In genomic region chr16:12062343-12063003, GRCh38 we compare ENCODE assay signal across 9 cellular contexts.
DNase-seq lines count a peak whose midpoint lies in the region; ATAC-seq and TF ChIP-seq lines count a peak whose summit lies in the region.
"Had no signal": no experiment of that assay in that cellular context is flagged by ENCODE, and none has a peak within 500 bp of the region (broad histone marks: within the 10 kb centered on the region; RNA-seq: fewer than 3 reads in every experiment).

No MANE protein-coding gene starts in this region.

- no peaks in the 10 kb centered on the region for H3K9me3 Mint-ChIP-seq in CD14-positive monocyte

- H3K27me3 ChIP-seq in PC-3 (ENCODE audit: low read length) (no peaks in the 10 kb centered on the region), parathyroid adenoma (ENCODE audit: control insufficient read depth, insufficient read depth, low read length) (no peaks in the 10 kb centered on the region), MM.1S (replicated peaks; ENCODE audit: insufficient read depth, low read length) (no peaks in the 10 kb centered on the region)

- TF ChIP-seq CTCF in CD14-positive monocyte (IDR thresholded peaks at IDR 0.05): no peak
- TF ChIP-seq CTCF in PC-3 (conservative IDR thresholded peaks at IDR 0.05; ENCODE audit: low read depth, low read length): no peak
- no peak for TF ChIP-seq CTCF in parathyroid adenoma (IDR thresholded peaks at IDR 0.05)
- no peak for TF ChIP-seq CTCF in MM.1S (IDR thresholded peaks at IDR 0.05; ENCODE audit: low read length)

- BruUV-seq in PC-3 (replicated peaks; lab: Mats Ljungman, UMichigan): no TSS peak

- no peaks in the 10 kb centered on the region for H3K79me2 ChIP-seq in PC-3 (ENCODE audit: low read length)
- peaks cover 31% of the 10 kb centered on the region for H3K79me2 ChIP-seq in parathyroid adenoma
- H3K79me2 ChIP-seq in MM.1S (ENCODE audit: low read length): peaks cover 61% of the 10 kb centered on the region

- ATAC-seq in PC-3: peak; percentile 95
- ATAC-seq in HG02884 (IDR thresholded peaks at IDR 0.05; ENCODE audit: unreplicated experiment): no peak
- ATAC-seq: K562 had no signal

- H3K4me3 Mint-ChIP-seq in CD14-positive monocyte: peak overlapping the region in 1 of 2 donors; percentile 51

- H2AFZ ChIP-seq in PC-3 (ENCODE audit: low read length) (0 out of 2 replicates have a peak overlapping the region, but pooled peaks have one; percentile 34), parathyroid adenoma (no peak overlapping the region), MM.1S (ENCODE audit: low read length) (no peak overlapping the region)

- H3K27ac ChIP-seq in PC-3 (ENCODE audit: low read length) (peak overlapping the region; percentile 54), parathyroid adenoma (peak overlapping the region; percentile 82), MM.1S (ENCODE audit: low read length) (no peak overlapping the region)

- DNase-seq in CD14-positive monocyte (ENCODE audit: low spot score): peak; percentile 87
- DNase-seq in PC-3: peak; percentile 74
- DNase-seq in fibroblast of peridontal ligament (ENCODE audit: extremely low read depth): peak; percentile 89
- no peak for DNase-seq in MM.1S
- DNase-seq in LoVo (ENCODE audit: low spot score): no peak
- DNase-seq in NCI-H2196 (lab: John Stamatoyannopoulos, UW; ENCODE audit: unreplicated experiment): no peak

- no peaks in the 10 kb centered on the region for H3F3A ChIP-seq in PC-3 (ENCODE audit: low read length, unreplicated experiment)
- peaks cover 5% of the 10 kb centered on the region; the same call in 1 of the 2 replicates for H3F3A ChIP-seq in MM.1S (ENCODE audit: insufficient read depth, low read length)

- H4K20me1 ChIP-seq in PC-3 (ENCODE audit: low read length) (no peaks in the 10 kb centered on the region), MM.1S (ENCODE audit: insufficient read depth, low read length) (no peaks in the 10 kb centered on the region)

- POLR2A ChIA-PET in PC-3 (lab: Charles Lee; ENCODE audit: unreplicated experiment): interaction anchor here (0.6 kb wide), 1 partner anchor 215 kb away, joined by 5 read pairs; no protein-coding TSS in a partner anchor

- H3K4me2 ChIP-seq in PC-3 (ENCODE audit: low read length) (0 out of 2 replicates have a peak overlapping the region, but pooled peaks have one; percentile 26), parathyroid adenoma (ENCODE audit: low read length) (peak overlapping the region; percentile 40), MM.1S (ENCODE audit: low read depth, low read length) (no peak overlapping the region)

- CTCF ChIA-PET in PC-3 (lab: Charles Lee): no interaction called here

- no peaks in the 10 kb centered on the region for H3K27me3 Mint-ChIP-seq in CD14-positive monocyte (ENCODE audit: low read depth in 3 of 3)

- H3K4me1 ChIP-seq in PC-3 (ENCODE audit: insufficient read depth, low read length): peaks cover 12% of the 10 kb centered on the region
- peaks cover 37% of the 10 kb centered on the region for H3K4me1 ChIP-seq in parathyroid adenoma
- H3K4me1 ChIP-seq in MM.1S (ENCODE audit: low read length): no peaks in the 10 kb centered on the region

- intact Hi-C loops in CD14-positive monocyte (cut with micrococcal nuclease): loop anchor here in 1 of 2 donors (10.0 kb wide), 2 partner anchors 48 to 88 kb away; partner anchors contain the start of gene SNX29
- intact Hi-C loops in PC-3 (cut with micrococcal nuclease): loop anchor here (5.0 kb wide), 1 partner anchor 35 kb away; no protein-coding TSS in a partner anchor

- H3K4me1 Mint-ChIP-seq in CD14-positive monocyte: peaks cover 22% of the 10 kb centered on the region

- H3K36me3 ChIP-seq in PC-3 (ENCODE audit: low read depth, low read length) (no peaks in the 10 kb centered on the region), parathyroid adenoma (ENCODE audit: control insufficient read depth, insufficient read depth, low read length) (no peaks in the 10 kb centered on the region), MM.1S (replicated peaks; ENCODE audit: insufficient read depth, low read length) (no peaks in the 10 kb centered on the region)

- H3K9me3 ChIP-seq in PC-3 (ENCODE audit: low read length) (no peaks in the 10 kb centered on the region), parathyroid adenoma (ENCODE audit: control insufficient read depth, low read length) (no peaks in the 10 kb centered on the region), MM.1S (replicated peaks; ENCODE audit: insufficient read depth, low read length) (no peaks in the 10 kb centered on the region)

- H3K4me3 ChIP-seq in PC-3 (ENCODE audit: low read length) (no peak overlapping the region), parathyroid adenoma (ENCODE audit: low read depth, low read length) (no peak overlapping the region), MM.1S (ENCODE audit: low read length) (no peak overlapping the region)
- H3K4me3 ChIP-seq: K562 had no signal

- peaks cover 45 to 52% of the 10 kb centered on the region in 2 donors for H3K36me3 Mint-ChIP-seq in CD14-positive monocyte

- H3K27ac Mint-ChIP-seq in CD14-positive monocyte: peak overlapping the region; percentile 77 to 94 (median 91)

- no peaks in the 10 kb centered on the region for H3K9me2 ChIP-seq in PC-3 (replicated peaks; ENCODE audit: low read length)
- H3K9me2 ChIP-seq in MM.1S (replicated peaks; ENCODE audit: insufficient read depth, low read length): no peaks in the 10 kb centered on the region

- H3K9ac ChIP-seq in PC-3 (ENCODE audit: low read length) (no peak overlapping the region), parathyroid adenoma (no peak overlapping the region), MM.1S (ENCODE audit: low read length) (no peak overlapping the region)

Comparison
In these comparisons a context has a peak if more than half of its experiments do, and no peak if none do; other contexts are left out.
1. DNase-seq: peak in CD14-positive monocyte (single experiment), PC-3 (single experiment) and fibroblast of peridontal ligament (single experiment); none in MM.1S (single experiment), LoVo (single experiment) and NCI-H2196 (single experiment).